8 cellular contexts compared by ENCODE assay signal in genomic region chr7:152336754-152337368, GRCh38.
DNase-seq lines count a peak whose midpoint lies in the region; ATAC-seq, FAIRE-seq and TF ChIP-seq lines count a peak whose summit lies in the region.

No MANE protein-coding gene starts in this region.

- DNase-seq in activated T-cell treated with anti-CD3 and anti-CD28 coated beads, Interleukin-2, amount 50 U/mL, for 1 hour: peak; percentile 32
- DNase-seq in activated T-cell treated with anti-CD3 and anti-CD28 coated beads for 4 hours (no peak), M059J (ENCODE audit: low read depth) (peak; percentile 60), fibroblast of pulmonary artery (ENCODE audit: low read depth) (peak; percentile 52), non-pigmented ciliary epithelial cell (ENCODE audit: low read depth) (peak; percentile 9), lower leg skin (ENCODE audit: low spot score in 2 of 2) (no peak)

- ATAC-seq in GM21576 (IDR thresholded peaks at IDR 0.05; ENCODE audit: unreplicated experiment): peak; percentile 66

- 53 to 55% methylated on average over 4 of the region's 4 CpGs for WGBS in lower leg skin, 2 donors

- intact Hi-C loops in lower leg skin (cut with DNase I; ENCODE audit: low total_unique reads): no loop called here

- FAIRE-seq in TTC549 (lab: Jason Lieb, UNC): peak; percentile 38

- no peak overlapping the region for H3K4me3 ChIP-seq in fibroblast of pulmonary artery (replicated peaks; ENCODE audit: low read depth, low read length)
- no peak overlapping the region for H3K4me3 ChIP-seq in lower leg skin (ENCODE audit: low read depth, poor library complexity, severe bottlenecking)

- no peak for TF ChIP-seq POLR2A in lower leg skin (IDR thresholded peaks at IDR 0.05)

- TF ChIP-seq CTCF in fibroblast of pulmonary artery (IDR thresholded peaks at IDR 0.05; ENCODE audit: low read length, missing control alignments) (peak; percentile 47), lower leg skin (IDR thresholded peaks at IDR 0.05) (no peak)

Comparison
In these comparisons a context has a peak if more than half of its experiments do, and no peak if none do; other contexts are left out.
1. DNase-seq: peak in activated T-cell treated with anti-CD3 and anti-CD28 coated beads, Interleukin-2, amount 50 U/mL, for 1 hour (single experiment), M059J (single experiment), fibroblast of pulmonary artery (single experiment) and non-pigmented ciliary epithelial cell (single experiment); none in activated T-cell treated with anti-CD3 and anti-CD28 coated beads for 4 hours (single experiment) and lower leg skin (0 of 2).